10 cellular contexts compared by ENCODE assay signal in the genomic region with DNA sequence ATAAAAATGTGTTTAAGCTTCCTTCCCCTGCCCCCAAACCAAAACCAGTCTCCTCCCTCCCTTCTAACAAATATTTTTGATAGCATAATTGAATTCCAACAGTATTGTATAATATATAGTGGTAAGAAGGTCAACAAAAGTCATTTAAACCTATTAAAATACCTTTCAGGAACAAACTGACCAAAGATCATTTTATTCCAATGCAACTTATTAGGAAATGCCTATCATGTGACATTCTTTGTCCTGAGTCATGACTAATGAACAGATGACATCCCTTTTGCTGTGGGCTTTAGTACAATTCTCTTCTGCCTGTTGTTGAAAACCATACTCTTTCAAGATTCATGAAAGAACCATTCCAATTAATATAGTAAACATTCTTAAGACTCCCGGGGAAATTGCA. TPM values are rescaled to one million over a fixed set of nuclear protein-coding genes. Genes with fewer than 3 reads are reported as not detected.
A peak's percentile ranks its signal among the peaks of the same experiment; 100 is the strongest.
DNase-seq lines count a peak whose midpoint lies in the region; ATAC-seq and TF ChIP-seq lines count a peak whose summit lies in the region.
"Had no signal": no experiment of that assay in that cellular context is flagged by ENCODE, and none has a peak within 500 bp of the region (broad histone marks: within the 10 kb centered on the region; RNA-seq: fewer than 3 reads in every experiment).

No MANE protein-coding gene starts in this region.

- TF ChIP-seq POLR2A in adrenal gland (IDR thresholded peaks at IDR 0.05), result no peak

- 64 to 79% (median 77%) methylated on average over 1 of the region's 1 CpG for WGBS in adrenal gland, 4 donors

- no peak for TF ChIP-seq CTCF in RWPE2 (IDR thresholded peaks at IDR 0.05; ENCODE audit: poor library complexity, severe bottlenecking)
- TF ChIP-seq CTCF in adrenal gland (IDR thresholded peaks at IDR 0.05), result no peak

- H3K36me3 ChIP-seq in RWPE2 (ENCODE audit: low read depth) (no peaks in the 10 kb centered on the region), adrenal gland (replicated peaks in 1 of 2) (no peaks in the 10 kb centered on the region)

- peak; percentile 53; the same call in 2 of the 3 replicates for ATAC-seq in RWPE2 (ENCODE audit: low read depth)
- peak; percentile 57 for ATAC-seq in sciatic nerve
- ATAC-seq in HG03460 (IDR thresholded peaks at IDR 0.05; ENCODE audit: unreplicated experiment), result no peak
- no peak for ATAC-seq in GM19035 (IDR thresholded peaks at IDR 0.05; ENCODE audit: unreplicated experiment)

- no peak overlapping the region for H3K4me3 ChIP-seq in RWPE2 (ENCODE audit: severe bottlenecking)
- H3K4me3 ChIP-seq in adrenal gland, result no peak overlapping the region

- no peaks in the 10 kb centered on the region for H3K9me3 ChIP-seq in RWPE2 (ENCODE audit: severe bottlenecking)
- no peaks in the 10 kb centered on the region for H3K9me3 ChIP-seq in adrenal gland (replicated peaks in 1 of 3)

- H3K4me1 ChIP-seq in RWPE2 (ENCODE audit: insufficient read depth, poor library complexity, severe bottlenecking) (peaks cover 12% of the 10 kb centered on the region), adrenal gland (replicated peaks in 1 of 2) (peaks cover 0 to 6% of the 10 kb centered on the region in 2 donors)

- peak overlapping the region; percentile 40 for H3K27ac ChIP-seq in RWPE2 (ENCODE audit: poor library complexity, severe bottlenecking)
- H3K27ac ChIP-seq in adrenal gland, result no peak overlapping the region

- DNase-seq in Caki2 (ENCODE audit: low read depth), result peak; percentile 20
- no peak for DNase-seq in RWPE2 (ENCODE audit: low spot score)
- DNase-seq in fibroblast of peridontal ligament (ENCODE audit: extremely low read depth), result peak; percentile 36
- DNase-seq in sciatic nerve (ENCODE audit: low spot score), result no peak
- no peak for DNase-seq in NCI-H1694 treated with DMSO at 0.1 percent for 48 hours (lab: John Stamatoyannopoulos, UW)
- DNase-seq in adrenal gland, result no peak
- DNase-seq: Karpas-422, NCI-H524 treated with DMSO at 0.1 percent for 48 hours had no signal

- intact Hi-C loops in sciatic nerve (cut with DNase I) (no loop called here), adrenal gland (cut with DNase I) (no loop called here)

- in situ Hi-C loops in Caki2 (cut with HindIII; ENCODE audit: low pct_unique_long_range_greater_than_20kb, low sequenced_read_pairs), result no loop called here

- H3K27me3 ChIP-seq in RWPE2 (ENCODE audit: insufficient read depth, poor library complexity, severe bottlenecking), result no peaks in the 10 kb centered on the region
- no peaks in the 10 kb centered on the region for H3K27me3 ChIP-seq in adrenal gland

RNA-seq across cellular contexts. Expression of a gene that starts 51.5 kb away (rescaled TPM):
- 41.7 and 48.9 TPM in 2 replicates for total RNA-seq in Caki2 (2014; rRNA removed; shearing (Covaris generic); ENCODE audit: low replicate concordance)
- total RNA-seq in sciatic nerve (11.6 TPM), adrenal gland (10 to 100 TPM; 35.7 to 53.7 (median 46.2) TPM)
- polyA plus RNA-seq in adrenal gland, result 10 to 100 TPM; 32.9 to 70.8 (median 56.9) TPM

Comparison
In these comparisons a context has a peak if more than half of its experiments do, and no peak if none do; other contexts are left out.
1. DNase-seq: peak in Caki2 (single experiment) and fibroblast of peridontal ligament (single experiment); none in RWPE2 (single experiment), sciatic nerve (single experiment), NCI-H1694 treated with DMSO at 0.1 percent for 48 hours (single experiment) and adrenal gland (0 of 7).
2. ATAC-seq: peak in RWPE2 (single experiment) and sciatic nerve (single experiment); none in HG03460 (single experiment) and GM19035 (single experiment).